Comparison of ENCODE assay signal across 25 cellular contexts in genomic region chrX:69300323-69300722, GRCh38.
"Had no signal": no experiment of that assay in that cellular context is flagged by ENCODE, and none has a peak within 500 bp of the region (broad histone marks: within the 10 kb centered on the region; RNA-seq: fewer than 3 reads in every experiment).

No MANE protein-coding gene starts in this region.

- H2AFZ ChIP-seq: neural progenitor cell, parathyroid adenoma had no signal

- H3K36me3 ChIP-seq: neural progenitor cell, neutrophil, ovary, right lobe of liver, sigmoid colon, stomach, thoracic aorta, thyroid gland, tibial nerve, upper lobe of left lung, vagina had no signal

- H3K79me2 ChIP-seq: parathyroid adenoma had no signal

- H3K4me3 ChIP-seq: neural progenitor cell, ovary, psoas muscle, right lobe of liver, sigmoid colon, stomach, thoracic aorta, thyroid gland, tibial nerve, upper lobe of left lung, vagina had no signal

- DNase-seq: natural killer cell; nucleus accumbens; ovary; psoas muscle; right cardiac atrium; right lobe of liver; sigmoid colon; small intestine; stimulated activated CD4-positive, alpha-beta T cell treated with anti-CD3 and anti-CD28 coated beads, Interleukin-15, amount 100 ng/mL, for 24 hours; stimulated activated CD4-positive, alpha-beta T cell treated with anti-CD3 and anti-CD28 coated beads, Interleukin-2, amount 100 ng/mL, for 24 hours; stimulated activated CD4-positive, alpha-beta T cell treated with anti-CD3 and anti-CD28 coated beads, Interleukin-2, amount 100 ng/mL, for 48 hours; stimulated activated CD4-positive, alpha-beta T cell treated with anti-CD3 and anti-CD28 coated beads, Interleukin-4, amount 100 ng/mL, for 24 hours; stimulated activated naive B cell treated with anti-CD40 and anti-IgM and Interleukin-4, amounts not matched to agents 10 μg/mL and 1 μg/mL and 100 μg/mL, for 72 hours; stimulated activated naive CD4-positive, alpha-beta T cell treated with Interleukin-2 at 50 U/mL for 16 hours; stomach; thyroid gland; trophoblast cell; upper lobe of left lung had no signal

- H3K4me2 ChIP-seq: neural progenitor cell had no signal

- H3K4me1 ChIP-seq: neural progenitor cell, parathyroid adenoma, psoas muscle, right lobe of liver, sigmoid colon, thyroid gland, tibial nerve, upper lobe of left lung, vagina had no signal

- H3K9me3 ChIP-seq: neutrophil, ovary, psoas muscle, right lobe of liver, sigmoid colon, stomach, thoracic aorta, thyroid gland, tibial nerve, upper lobe of left lung, vagina had no signal

- H3K9ac ChIP-seq: neural progenitor cell, parathyroid adenoma had no signal

- H3K27ac ChIP-seq: neural progenitor cell, neutrophil, ovary, parathyroid adenoma, psoas muscle, right lobe of liver, sigmoid colon, stomach, thoracic aorta, thyroid gland, tibial nerve, upper lobe of left lung, vagina had no signal

- H3K27me3 ChIP-seq: neural progenitor cell, ovary, right lobe of liver, sigmoid colon, thyroid gland, upper lobe of left lung, vagina had no signal

- ATAC-seq: natural killer cell; psoas muscle; right lobe of liver; stimulated activated effector memory CD8-positive, alpha-beta T cell treated with anti-CD3 and anti-CD28 coated beads, Interleukin-12 subunit alpha, Interleukin-12 subunit beta, amount 100 ng/mL, for 72 hours; stimulated activated naive B cell treated with anti-CD40 and anti-IgM and Interleukin-4, amounts not matched to agents 10 μg/mL and 1 μg/mL and 100 μg/mL, for 72 hours had no signal
